8 cellular contexts compared by ENCODE assay signal in the genomic region with DNA sequence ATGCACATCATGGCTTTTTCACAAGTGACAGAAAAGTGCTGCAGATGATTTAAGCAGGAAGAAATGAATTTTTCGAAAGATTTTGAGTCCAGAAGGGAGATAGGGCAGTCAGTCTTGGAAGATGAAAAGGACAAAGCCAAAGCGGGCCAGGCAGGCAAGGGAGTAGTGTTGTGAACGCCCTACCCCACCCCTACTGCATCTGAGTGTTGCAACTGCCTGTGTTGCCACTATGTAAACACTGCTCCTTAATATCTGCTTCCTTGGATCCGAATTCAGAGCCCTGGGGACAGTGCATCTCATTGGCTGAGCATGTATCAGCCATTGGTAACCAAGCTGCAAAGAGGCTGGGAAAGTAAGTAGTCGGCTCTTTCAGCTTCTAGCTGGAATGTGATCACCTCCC. TPM values are rescaled to one million over a fixed set of nuclear protein-coding genes. Genes with fewer than 3 reads are reported as not detected.
"Had no signal": no experiment of that assay in that cellular context is flagged by ENCODE, and none has a peak within 500 bp of the region (broad histone marks: within the 10 kb centered on the region; RNA-seq: fewer than 3 reads in every experiment).

No MANE protein-coding gene starts in this region.

- H3K4me1 ChIP-seq: HAP-1 had no signal

- H3K9ac ChIP-seq: GM23248 had no signal

- H3K36me3 ChIP-seq: HAP-1 had no signal

- H3K9me3 ChIP-seq: HAP-1 had no signal

- ATAC-seq: HCT116, K562 had no signal

- H3K27ac ChIP-seq: GM23248 had no signal

- DNase-seq: GM23248, GOT3, H7, IMR-90 had no signal

- H3K4me3 ChIP-seq: GM23248, HAP-1, K562 had no signal

RNA-seq across cellular contexts. Expression of gene CNTN4, which starts 39.0 kb away (rescaled TPM):
- total RNA-seq: GM23248, HT-29, K562 had no signal
